In genomic region chrX:44881549-44881948, GRCh38 we compare ENCODE assay signal across 38 cellular contexts. TPM values are rescaled to one million over a fixed set of nuclear protein-coding genes. Genes with fewer than 3 reads are reported as not detected.
"Had no signal": no experiment of that assay in that cellular context is flagged by ENCODE, and none has a peak within 500 bp of the region (broad histone marks: within the 10 kb centered on the region; RNA-seq: fewer than 3 reads in every experiment).

No MANE protein-coding gene starts in this region.

- H3K36me3 ChIP-seq: colonic mucosa, esophagus squamous epithelium, heart right ventricle, left lung, ovary, stomach, thyroid gland had no signal

- H3K27ac Mint-ChIP-seq: dendritic cell treated with granulocyte-macrophage colony-stimulating factor and Interleukin-4, amounts not matched to agents 40 ng/mL and 50 ng/mL, for 4 days; mesothelial cell of epicardium had no signal

- H3K27ac ChIP-seq: colonic mucosa, esophagus squamous epithelium, heart right ventricle, left lung, ovary, stomach, thyroid gland had no signal

- H3K4me3 ChIP-seq: colonic mucosa, esophagus squamous epithelium, heart right ventricle, left lung, mucosa of descending colon, ovary, smooth muscle cell, stomach, thyroid gland had no signal

- H3K4me1 Mint-ChIP-seq: mesothelial cell of epicardium had no signal

- ATAC-seq: heart right ventricle, left cardiac atrium, left lung, mucosa of descending colon, natural killer cell, sciatic nerve had no signal

- H3K27me3 Mint-ChIP-seq: dendritic cell treated with granulocyte-macrophage colony-stimulating factor and Interleukin-4, amounts not matched to agents 40 ng/mL and 50 ng/mL, for 4 days had no signal

- H3K9me3 Mint-ChIP-seq: dendritic cell treated with granulocyte-macrophage colony-stimulating factor and Interleukin-4, amounts not matched to agents 40 ng/mL and 50 ng/mL, for 4 days; natural killer cell had no signal

- DNase-seq: colonic mucosa; effector memory CD4-positive, alpha-beta T cell; erythroblast; esophagus squamous epithelium; foreskin melanocyte; glutamatergic neuron; heart right ventricle; hippocampal formation; left cardiac atrium; left lung; mesenchymal stem cell; mucosa of descending colon; natural killer cell; occipital lobe; ovary; posterior cingulate gyrus; stimulated activated CD4-positive, alpha-beta T cell treated with anti-CD3 and anti-CD28 coated beads, Interleukin-12 subunit alpha, Interleukin-12 subunit beta, amount 100 ng/mL, for 4 hours; stimulated activated CD4-positive, alpha-beta T cell treated with anti-CD3 and anti-CD28 coated beads, Interleukin-1b, Interleukin-23, amount 100 ng/mL, for 48 hours; stimulated activated CD4-positive, alpha-beta T cell treated with anti-CD3 and anti-CD28 coated beads, Interleukin-4, amount 100 ng/mL, for 1 hour; stimulated activated CD8-positive, alpha-beta memory T cell treated with anti-CD3 and anti-CD28 coated beads, Interleukin-4, amount 100 ng/mL, for 48 hours; stimulated activated naive CD4-positive, alpha-beta T cell treated with Interleukin-2 at 50 U/mL for 16 hours; stomach; thyroid gland; trophoblast cell had no signal

- H3K4me2 ChIP-seq: smooth muscle cell had no signal

- H3K36me3 Mint-ChIP-seq: natural killer cell had no signal

- H3K27me3 ChIP-seq: colonic mucosa, esophagus squamous epithelium, heart right ventricle, left lung, ovary, stomach, thyroid gland had no signal

- H3K4me3 Mint-ChIP-seq: dendritic cell treated with granulocyte-macrophage colony-stimulating factor and Interleukin-4, amounts not matched to agents 40 ng/mL and 50 ng/mL, for 4 days; mesothelial cell of epicardium had no signal

- H3K9me3 ChIP-seq: colonic mucosa, esophagus squamous epithelium, heart right ventricle, left lung, mucosa of descending colon, ovary, stomach, thyroid gland had no signal

- FAIRE-seq: islet of Langerhans had no signal

RNA-seq across cellular contexts. Expression of gene DUSP21, which starts 37.7 kb away (rescaled TPM):
- total RNA-seq: chondrocyte, colonic mucosa, esophagus squamous epithelium, heart right ventricle, kidney epithelial cell, left cardiac atrium, left lung, lower leg skin, lung microvascular endothelial cell, mesothelial cell of epicardium, mucosa of descending colon, natural killer cell, occipital lobe, ovary, pulmonary artery endothelial cell, sciatic nerve, smooth muscle cell, stomach, subcutaneous adipose tissue, temporal lobe, thyroid gland, urinary bladder had no signal
- polyA plus RNA-seq: heart right ventricle, neural cell, ovary, smooth muscle cell, stomach, urinary bladder had no signal
